Comparison of ENCODE assay signal across 7 cellular contexts in the genomic region with DNA sequence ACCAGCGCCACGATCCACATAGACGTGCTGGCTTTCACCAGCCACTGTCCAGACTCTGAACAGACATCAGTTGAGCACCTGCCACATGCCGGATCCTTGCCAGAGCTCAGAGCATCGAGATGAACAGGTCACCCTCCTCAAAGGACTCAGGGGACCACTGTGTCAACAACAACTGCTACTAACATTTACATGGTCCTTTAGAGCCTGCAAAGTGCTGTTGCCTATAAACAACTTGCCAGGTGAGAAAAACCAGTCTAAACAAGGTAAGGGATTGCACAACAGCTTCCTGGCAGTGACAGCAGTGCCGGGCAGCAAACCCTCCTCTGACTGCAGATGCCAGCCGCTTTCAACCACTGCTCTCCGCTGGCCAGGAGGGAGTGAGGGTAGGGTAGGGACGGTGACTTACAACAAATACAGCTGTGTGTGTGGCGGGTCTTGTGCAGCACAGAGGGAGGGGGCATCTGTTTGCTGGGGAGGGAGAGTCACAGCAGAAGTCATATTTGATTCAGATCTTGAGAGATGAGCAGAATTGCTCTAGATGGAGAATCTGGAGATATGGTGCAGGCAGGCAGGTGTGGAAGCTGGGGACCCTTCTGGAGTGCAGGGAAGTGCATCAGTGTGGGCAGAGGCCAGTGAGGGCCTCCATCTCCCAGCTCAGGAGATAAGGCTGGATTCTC. TPM values are rescaled to one million over a fixed set of nuclear protein-coding genes. Genes with fewer than 3 reads are reported as not detected.
A peak's percentile ranks its signal among the peaks of the same experiment; 100 is the strongest.
DNase-seq lines count a peak whose midpoint lies in the region; ATAC-seq and TF ChIP-seq lines count a peak whose summit lies in the region.

No MANE protein-coding gene starts in this region.

- no peak for TF ChIP-seq CTCF in GM13976 (IDR thresholded peaks at IDR 0.05; ENCODE audit: borderline replicate concordance, control extremely low read depth, extremely low read depth, insufficient read depth, missing control alignments)

- no peak overlapping the region for H3K4me3 Mint-ChIP-seq in stimulated activated effector memory CD8-positive, alpha-beta T cell treated with anti-CD3 and anti-CD28 coated beads, Interleukin-12 subunit alpha, Interleukin-12 subunit beta, amount 100 ng/mL, for 72 hours

- intact Hi-C loops in left cardiac atrium (cut with DNase I) = no loop called here

- no peaks in the 10 kb centered on the region for H3K9me3 Mint-ChIP-seq in stimulated activated effector memory CD8-positive, alpha-beta T cell treated with anti-CD3 and anti-CD28 coated beads, Interleukin-12 subunit alpha, Interleukin-12 subunit beta, amount 100 ng/mL, for 72 hours

- ATAC-seq in left cardiac atrium = peak; percentile 59 to 73
- peak; percentile 31 for ATAC-seq in stimulated activated effector memory CD8-positive, alpha-beta T cell treated with anti-CD3 and anti-CD28 coated beads, Interleukin-12 subunit alpha, Interleukin-12 subunit beta, amount 100 ng/mL, for 72 hours
- no peak for ATAC-seq in GM19328 (IDR thresholded peaks at IDR 0.05; ENCODE audit: unreplicated experiment)

- peak; percentile 91 for DNase-seq in NCI-H1105 (lab: John Stamatoyannopoulos, UW)
- DNase-seq in NCI-H774 (lab: John Stamatoyannopoulos, UW) = peak; percentile 42
- no peak for DNase-seq in left cardiac atrium
- DNase-seq in stimulated activated effector memory CD8-positive, alpha-beta T cell treated with anti-CD3 and anti-CD28 coated beads, Interleukin-12 subunit alpha, Interleukin-12 subunit beta, amount 100 ng/mL, for 72 hours (ENCODE audit: low spot score in 2 of 2) = no peak
- no peak for DNase-seq in A172 (ENCODE audit: low spot score)
- no peak for DNase-seq in GM13976 (ENCODE audit: low spot score)

- in situ Hi-C loops in GM13976 (cut with MboI; ENCODE audit: low sequenced_read_pairs, unreplicated experiment) = no loop called here

- peaks cover 23% of the 10 kb centered on the region for H3K4me1 Mint-ChIP-seq in stimulated activated effector memory CD8-positive, alpha-beta T cell treated with anti-CD3 and anti-CD28 coated beads, Interleukin-12 subunit alpha, Interleukin-12 subunit beta, amount 100 ng/mL, for 72 hours

- peak overlapping the region; percentile 72 for H3K27ac Mint-ChIP-seq in stimulated activated effector memory CD8-positive, alpha-beta T cell treated with anti-CD3 and anti-CD28 coated beads, Interleukin-12 subunit alpha, Interleukin-12 subunit beta, amount 100 ng/mL, for 72 hours

- peaks cover 16% of the 10 kb centered on the region for H3K36me3 Mint-ChIP-seq in stimulated activated effector memory CD8-positive, alpha-beta T cell treated with anti-CD3 and anti-CD28 coated beads, Interleukin-12 subunit alpha, Interleukin-12 subunit beta, amount 100 ng/mL, for 72 hours

RNA-seq across cellular contexts. Expression of gene RHEB, which starts 32.8 kb away (rescaled TPM):
- 100 to 1,000 TPM; 110 to 180 TPM for total RNA-seq in left cardiac atrium
- total RNA-seq in A172 (2014; rRNA removed; shearing (Covaris generic)) = 247 and 273 TPM in 2 replicates

Comparison
In these comparisons a context has a peak if more than half of its experiments do, and no peak if none do; other contexts are left out.
1. DNase-seq: peak in NCI-H1105 (single experiment) and NCI-H774 (single experiment); none in left cardiac atrium (single experiment), stimulated activated effector memory CD8-positive, alpha-beta T cell treated with anti-CD3 and anti-CD28 coated beads, Interleukin-12 subunit alpha, Interleukin-12 subunit beta, amount 100 ng/mL, for 72 hours (0 of 2), A172 (single experiment) and GM13976 (single experiment).